10 cellular contexts compared by ENCODE assay signal in genomic region chr1:51548986-51549619, GRCh38. TPM values are rescaled to one million over a fixed set of nuclear protein-coding genes. Genes with fewer than 3 reads are reported as not detected.
A peak's percentile ranks its signal among the peaks of the same experiment; 100 is the strongest.
DNase-seq lines count a peak whose midpoint lies in the region; ATAC-seq and TF ChIP-seq lines count a peak whose summit lies in the region.
"Had no signal": no experiment of that assay in that cellular context is flagged by ENCODE, and none has a peak within 500 bp of the region (broad histone marks: within the 10 kb centered on the region; RNA-seq: fewer than 3 reads in every experiment).

No MANE protein-coding gene starts in this region.

- no peak overlapping the region for H3K4me3 Mint-ChIP-seq in activated CD4-positive, alpha-beta T cell treated with anti-CD3 and anti-CD28 coated beads, Interleukin-2, amount 10 ng/mL, durations not matched to agents 24 days and 14 days
- H3K4me3 Mint-ChIP-seq in activated T-helper 17 cell treated with anti-CD3 and anti-CD28 coated beads, Interleukin-2, amount 50 U/mL, for 72 hours: no peak overlapping the region
- peak overlapping the region in 2 of 10 donors; percentile 12 to 14 for H3K4me3 Mint-ChIP-seq in naive thymus-derived CD8-positive, alpha-beta T cell

- TF ChIP-seq CTCF in MM.1S (IDR thresholded peaks at IDR 0.05; ENCODE audit: low read length): no peak

- intact Hi-C loops in activated CD4-positive, alpha-beta T cell treated with anti-CD3 and anti-CD28 coated beads, Interleukin-2, amount 10 ng/mL, durations not matched to agents 24 days and 14 days (cut with micrococcal nuclease): no loop called here
- intact Hi-C loops in aorta (cut with DNase I): no loop called here
- intact Hi-C loops in posterior cingulate gyrus (cut with DNase I): no loop called here

- H3K27ac ChIP-seq in MM.1S (ENCODE audit: low read length) (peak overlapping the region; percentile 15; the same call in 1 of the 2 replicates), aorta (ENCODE audit: low read depth in 1 of 2, low read length in 2 of 2) (no peak overlapping the region)
- H3K27ac ChIP-seq: A549 had no signal

- no peaks in the 10 kb centered on the region for H3K27me3 Mint-ChIP-seq in activated CD4-positive, alpha-beta T cell treated with anti-CD3 and anti-CD28 coated beads, Interleukin-2, amount 10 ng/mL, durations not matched to agents 24 days and 14 days
- no peaks in the 10 kb centered on the region for H3K27me3 Mint-ChIP-seq in activated T-helper 17 cell treated with anti-CD3 and anti-CD28 coated beads, Interleukin-2, amount 50 U/mL, for 72 hours
- H3K27me3 Mint-ChIP-seq in naive thymus-derived CD8-positive, alpha-beta T cell: no peaks in the 10 kb centered on the region

- H3F3A ChIP-seq in MM.1S (ENCODE audit: insufficient read depth, low read length): peaks cover 4% of the 10 kb centered on the region

- 83 to 84% methylated on average over 3 of the region's 3 CpGs for WGBS in aorta, 2 donors

- H3K36me3 ChIP-seq in MM.1S (replicated peaks; ENCODE audit: insufficient read depth, low read length): no peaks in the 10 kb centered on the region
- no peaks in the 10 kb centered on the region for H3K36me3 ChIP-seq in aorta (ENCODE audit: control insufficient read depth in 1 of 2, insufficient read depth in 2 of 2, low read length in 1 of 2)

- H3K9me3 ChIP-seq in MM.1S (replicated peaks; ENCODE audit: insufficient read depth, low read length) (no peaks in the 10 kb centered on the region), aorta (ENCODE audit: control insufficient read depth, low read length) (no peaks in the 10 kb centered on the region)
- H3K9me3 ChIP-seq: A549 had no signal

- peaks cover 12% of the 10 kb centered on the region for H3K4me1 ChIP-seq in MM.1S (ENCODE audit: low read length)
- no peaks in the 10 kb centered on the region for H3K4me1 ChIP-seq in aorta (ENCODE audit: control insufficient read depth in 1 of 2, insufficient read depth in 2 of 2, low read length in 2 of 2)
- H3K4me1 ChIP-seq: A549 had no signal

- H3K27ac Mint-ChIP-seq in activated CD4-positive, alpha-beta T cell treated with anti-CD3 and anti-CD28 coated beads, Interleukin-2, amount 10 ng/mL, durations not matched to agents 24 days and 14 days: peak overlapping the region; percentile 21
- H3K27ac Mint-ChIP-seq in activated T-helper 17 cell treated with anti-CD3 and anti-CD28 coated beads, Interleukin-2, amount 50 U/mL, for 72 hours: peak overlapping the region; percentile 47
- peak overlapping the region; percentile 15 to 82 (median 72) for H3K27ac Mint-ChIP-seq in naive thymus-derived CD8-positive, alpha-beta T cell

- no peak overlapping the region for H3K9ac ChIP-seq in MM.1S (ENCODE audit: low read length)

- H3K27me3 ChIP-seq in MM.1S (replicated peaks; ENCODE audit: insufficient read depth, low read length): no peaks in the 10 kb centered on the region
- no peaks in the 10 kb centered on the region for H3K27me3 ChIP-seq in aorta (ENCODE audit: control insufficient read depth in 1 of 2, insufficient read depth in 2 of 2, low read length in 1 of 2)

- no peaks in the 10 kb centered on the region for H3K9me2 ChIP-seq in MM.1S (replicated peaks; ENCODE audit: insufficient read depth, low read length)

- no peaks in the 10 kb centered on the region for H4K20me1 ChIP-seq in MM.1S (ENCODE audit: insufficient read depth, low read length)

- H3K36me3 Mint-ChIP-seq in activated CD4-positive, alpha-beta T cell treated with anti-CD3 and anti-CD28 coated beads, Interleukin-2, amount 10 ng/mL, durations not matched to agents 24 days and 14 days (ENCODE audit: low read depth): no peaks in the 10 kb centered on the region
- no peaks in the 10 kb centered on the region for H3K36me3 Mint-ChIP-seq in activated T-helper 17 cell treated with anti-CD3 and anti-CD28 coated beads, Interleukin-2, amount 50 U/mL, for 72 hours (ENCODE audit: low read depth)
- no peaks in the 10 kb centered on the region for H3K36me3 Mint-ChIP-seq in naive thymus-derived CD8-positive, alpha-beta T cell

- H3K4me2 ChIP-seq in MM.1S (ENCODE audit: low read depth, low read length): peak overlapping the region; percentile 12
- H3K4me2 ChIP-seq: A549 had no signal

- H3K4me3 ChIP-seq in MM.1S (ENCODE audit: low read length) (no peak overlapping the region), aorta (ENCODE audit: low read length in 2 of 2) (no peak overlapping the region)
- H3K4me3 ChIP-seq: A549 had no signal

- H3K79me2 ChIP-seq in MM.1S (ENCODE audit: low read length): no peaks in the 10 kb centered on the region

- peaks cover 20% of the 10 kb centered on the region for H3K4me1 Mint-ChIP-seq in activated CD4-positive, alpha-beta T cell treated with anti-CD3 and anti-CD28 coated beads, Interleukin-2, amount 10 ng/mL, durations not matched to agents 24 days and 14 days
- H3K4me1 Mint-ChIP-seq in activated T-helper 17 cell treated with anti-CD3 and anti-CD28 coated beads, Interleukin-2, amount 50 U/mL, for 72 hours: peaks cover 21% of the 10 kb centered on the region
- H3K4me1 Mint-ChIP-seq in naive thymus-derived CD8-positive, alpha-beta T cell: peaks cover 9 to 22% (median 13%) of the 10 kb centered on the region in 4 donors

- no peak for DNase-seq in activated CD4-positive, alpha-beta T cell treated with anti-CD3 and anti-CD28 coated beads, Interleukin-2, amount 10 ng/mL, durations not matched to agents 24 days and 14 days
- no peak for DNase-seq in activated CD4-positive, alpha-beta T cell treated with anti-CD3 and anti-CD28 coated beads for 48 hours
- peak; percentile 44 for DNase-seq in MM.1S
- DNase-seq in naive thymus-derived CD8-positive, alpha-beta T cell: no peak
- no peak for DNase-seq in aorta
- no peak for DNase-seq in posterior cingulate gyrus
- DNase-seq: NCI-H1092 had no signal

- no peak for ATAC-seq in activated T-helper 17 cell treated with anti-CD3 and anti-CD28 coated beads, Interleukin-2, amount 50 U/mL, for 72 hours (replicated peaks)
- ATAC-seq in naive thymus-derived CD8-positive, alpha-beta T cell: peak in 1 of 2 donors; percentile 50
- ATAC-seq in GM21367 (IDR thresholded peaks at IDR 0.05; ENCODE audit: unreplicated experiment) (no peak), aorta (ENCODE audit: low FRiP score) (no peak)
- ATAC-seq: A549 had no signal

- POLR2A ChIA-PET in naive thymus-derived CD8-positive, alpha-beta T cell (lab: Charles Lee): interaction anchor here (0.6 kb wide), 1 partner anchor 485 kb away, joined by 3 read pairs; the partner anchor contains the start of gene KTI12

- H2AFZ ChIP-seq in MM.1S (ENCODE audit: low read length): peak overlapping the region; percentile 39

- H3K9me3 Mint-ChIP-seq in activated CD4-positive, alpha-beta T cell treated with anti-CD3 and anti-CD28 coated beads, Interleukin-2, amount 10 ng/mL, durations not matched to agents 24 days and 14 days: peaks cover 3% of the 10 kb centered on the region
- no peaks in the 10 kb centered on the region for H3K9me3 Mint-ChIP-seq in activated T-helper 17 cell treated with anti-CD3 and anti-CD28 coated beads, Interleukin-2, amount 50 U/mL, for 72 hours
- H3K9me3 Mint-ChIP-seq in naive thymus-derived CD8-positive, alpha-beta T cell: no peaks in the 10 kb centered on the region

RNA-seq across cellular contexts. Expression of gene EPS15, which starts 30.0 kb away (rescaled TPM):
- total RNA-seq in activated CD4-positive, alpha-beta T cell treated with anti-CD3 and anti-CD28 coated beads, Interleukin-2, amount 10 ng/mL, durations not matched to agents 24 days and 14 days: 55.0 and 62.6 TPM in 2 replicates
- total RNA-seq in activated T-helper 17 cell treated with anti-CD3 and anti-CD28 coated beads, Interleukin-2, amount 50 U/mL, for 72 hours: 10 to 100 TPM; 54.2 to 65.4 TPM
- 10 to 100 TPM; 48.8 to 53.8 TPM for total RNA-seq in naive thymus-derived CD8-positive, alpha-beta T cell
- 10 to 100 TPM; 29.5 to 41.1 (median 30.0) TPM for polyA plus RNA-seq in naive thymus-derived CD8-positive, alpha-beta T cell
- total RNA-seq in aorta: 100 to 1,000 TPM; 101 to 121 TPM
- 10 to 100 TPM; 24.8 to 38.3 TPM for polyA plus RNA-seq in aorta

Comparison
In these comparisons a context has a peak if more than half of its experiments do, and no peak if none do; other contexts are left out.
1. H3K27ac Mint-ChIP-seq: peak in every context shown above with its lines; median percentile 72 in naive thymus-derived CD8-positive, alpha-beta T cell; 47 in activated T-helper 17 cell treated with anti-CD3 and anti-CD28 coated beads, Interleukin-2, amount 50 U/mL, for 72 hours; 21 in activated CD4-positive, alpha-beta T cell treated with anti-CD3 and anti-CD28 coated beads, Interleukin-2, amount 10 ng/mL, durations not matched to agents 24 days and 14 days.